Comparison of ENCODE assay signal across 1 cellular context in genomic region chr12:6533653-6534157, GRCh38.
TF ChIP-seq lines count a peak whose summit lies in the region.

No MANE protein-coding gene starts in this region.

TF ChIP-seq in K562, 482 proteins besides CTCF, POLR2A, EP300 and RAD21 (continued from another document):
- peak; percentile 22; the same call in 1 of the 2 replicates for TF ChIP-seq JUND (IDR thresholded peaks at IDR 0.05; ENCODE audit: borderline replicate concordance, low read depth, low read length)
- TF ChIP-seq JUND (tag; IDR thresholded peaks at IDR 0.05; ENCODE audit: borderline replicate concordance, low read depth, low read length): no peak
- peak; percentile 74; the same call in 1 of the 2 replicates for TF ChIP-seq NR3C1 (CRISPR knock-in tag; IDR thresholded peaks at IDR 0.05)
- no peak for TF ChIP-seq ELK3 (CRISPR knock-in tag; IDR thresholded peaks at IDR 0.05)
- TF ChIP-seq ATF2 (CRISPR knock-in tag; IDR thresholded peaks at IDR 0.05): 0 out of 2 replicates have a peak, but pooled peaks have one; percentile 39
- no peak for TF ChIP-seq ZFP1 (CRISPR knock-in tag; IDR thresholded peaks at IDR 0.05)
- no peak for TF ChIP-seq FOXP1 (CRISPR knock-in tag; IDR thresholded peaks at IDR 0.05)
- no peak for TF ChIP-seq ZNF143 (CRISPR knock-in tag; IDR thresholded peaks at IDR 0.05)
- TF ChIP-seq E2F6 (IDR thresholded peaks at IDR 0.05; ENCODE audit: borderline replicate concordance in 1 of 2, extremely low read depth in 1 of 2, insufficient read depth in 1 of 2, insufficient read length in 1 of 2, low read depth in 1 of 2, low read length in 1 of 2, poor library complexity in 1 of 2, severe bottlenecking in 1 of 2): peak; percentile 81 to 90
- TF ChIP-seq SMARCA5 (IDR thresholded peaks at IDR 0.05): no peak
- TF ChIP-seq PHB2 (IDR thresholded peaks at IDR 0.05; ENCODE audit: low read depth): no peak
- TF ChIP-seq TARDBP (IDR thresholded peaks at IDR 0.05): no peak
- no peak for TF ChIP-seq ATF4 (CRISPR knock-in tag; IDR thresholded peaks at IDR 0.05)
- TF ChIP-seq ZNF41 (CRISPR knock-in tag; conservative IDR thresholded peaks at IDR 0.05): no peak
- TF ChIP-seq HEY1 (CRISPR knock-in tag; IDR thresholded peaks at IDR 0.05; ENCODE audit: borderline replicate concordance): no peak
- no peak for TF ChIP-seq ZNF766 (CRISPR knock-in tag; conservative IDR thresholded peaks at IDR 0.05)
- no peak for TF ChIP-seq ZNF561 (CRISPR knock-in tag; conservative IDR thresholded peaks at IDR 0.05)
- TF ChIP-seq ZBTB43 (CRISPR knock-in tag; IDR thresholded peaks at IDR 0.05): no peak
- no peak for TF ChIP-seq ZNF274 (IDR thresholded peaks at IDR 0.05; ENCODE audit: borderline replicate concordance, low read depth, low read length)
- TF ChIP-seq DLX4 (CRISPR knock-in tag; IDR thresholded peaks at IDR 0.05): no peak
- no peak for TF ChIP-seq NCOA2 (IDR thresholded peaks at IDR 0.05; ENCODE audit: partially characterized antibody in 2 of 2)
- TF ChIP-seq CBFA2T2 (conservative IDR thresholded peaks at IDR 0.05): no peak
- TF ChIP-seq MTA1 (IDR thresholded peaks at IDR 0.05; ENCODE audit: borderline replicate concordance): no peak
- no peak for TF ChIP-seq GABPA (tag; conservative IDR thresholded peaks at IDR 0.05; ENCODE audit: low read depth)
- peak; percentile 93; the same call in 1 of the 2 replicates for TF ChIP-seq ZNF511 (CRISPR knock-in tag; IDR thresholded peaks at IDR 0.05)
- peak; percentile 91 for TF ChIP-seq ZFX (CRISPR knock-in tag; IDR thresholded peaks at IDR 0.05)
- no peak for TF ChIP-seq CREB5 (CRISPR knock-in tag; IDR thresholded peaks at IDR 0.05)
- 0 out of 2 replicates have a peak, but pooled peaks have one; percentile 30 for TF ChIP-seq RFX7 (CRISPR knock-in tag; IDR thresholded peaks at IDR 0.05)
- TF ChIP-seq IRF2 (CRISPR knock-in tag; IDR thresholded peaks at IDR 0.05): 0 out of 2 replicates have a peak, but pooled peaks have one; percentile 13
- no peak for TF ChIP-seq AFF4 (CRISPR knock-in tag; IDR thresholded peaks at IDR 0.05)
- TF ChIP-seq CTBP1 (IDR thresholded peaks at IDR 0.05; ENCODE audit: borderline replicate concordance): no peak
- TF ChIP-seq RNF219 (CRISPR knock-in tag; IDR thresholded peaks at IDR 0.05): no peak
- peak; percentile 78; the same call in 1 of the 2 replicates for TF ChIP-seq IRF1 (CRISPR knock-in tag; IDR thresholded peaks at IDR 0.05; ENCODE audit: borderline replicate concordance)
- no peak for TF ChIP-seq ZBTB2 (IDR thresholded peaks at IDR 0.05)
- TF ChIP-seq XRCC5 (IDR thresholded peaks at IDR 0.05; ENCODE audit: low read depth, low read length): no peak; the same call in 1 of the 2 replicates
- no peak for TF ChIP-seq KLF16 (IDR thresholded peaks at IDR 0.05)
- TF ChIP-seq NRF1 (conservative IDR thresholded peaks at IDR 0.05 in 1 of 2, IDR thresholded peaks at IDR 0.05 in 1 of 2): no peak
- no peak for TF ChIP-seq ZKSCAN8 (CRISPR knock-in tag; IDR thresholded peaks at IDR 0.05)
- TF ChIP-seq SAP30 (IDR thresholded peaks at IDR 0.05; ENCODE audit: borderline replicate concordance, insufficient read depth, low read depth, low read length, poor library complexity, severe bottlenecking): no peak
- TF ChIP-seq ETV5 (CRISPR knock-in tag; IDR thresholded peaks at IDR 0.05; ENCODE audit: low read depth): no peak
- no peak for TF ChIP-seq POLR2G (IDR thresholded peaks at IDR 0.05; ENCODE audit: low read depth, low read length)
- no peak for TF ChIP-seq L3MBTL2 (IDR thresholded peaks at IDR 0.05)
